Comparison of ENCODE assay signal across 8 cellular contexts in genomic region chr1:212413902-212414327, GRCh38. TPM values are rescaled to one million over a fixed set of nuclear protein-coding genes. Genes with fewer than 3 reads are reported as not detected.
DNase-seq lines count a peak whose midpoint lies in the region; ATAC-seq, FAIRE-seq and TF ChIP-seq lines count a peak whose summit lies in the region.

No MANE protein-coding gene starts in this region.

- H2AFZ ChIP-seq in trophoblast cell (ENCODE audit: insufficient read depth, low read length, poor library complexity), result peak overlapping the region; percentile 38

- peaks cover 4 to 8% of the 10 kb centered on the region in 2 experiments for H3K4me1 ChIP-seq in trophoblast cell (ENCODE audit: control insufficient read depth in 1 of 2, insufficient read depth in 2 of 2, low read length in 2 of 2)

- H4K12ac ChIP-seq in trophoblast cell (ENCODE audit: low read depth, low read length), result no peak overlapping the region

- peak overlapping the region; percentile 90 to 92 for H3K4me3 ChIP-seq in foreskin fibroblast (ENCODE audit: low read depth in 1 of 2, low read length in 2 of 2)
- peak overlapping the region; percentile 99 for H3K4me3 ChIP-seq in trophoblast cell (ENCODE audit: low read depth, low read length)

- no peak overlapping the region for H2BK5ac ChIP-seq in trophoblast cell (ENCODE audit: low read depth, low read length, poor library complexity)

- H3K36me3 Mint-ChIP-seq in T-helper 17 cell (ENCODE audit: low read depth), result peaks cover 14% of the 10 kb centered on the region

- H3K27ac ChIP-seq in trophoblast cell (ENCODE audit: low read depth, low read length), result no peak overlapping the region

- peak overlapping the region; percentile 88 for H3K27ac Mint-ChIP-seq in T-helper 17 cell

- H3K4me3 Mint-ChIP-seq in T-helper 17 cell, result peak overlapping the region; percentile 99

- H3K4me1 Mint-ChIP-seq in T-helper 17 cell, result peaks cover 27% of the 10 kb centered on the region

- H3K23ac ChIP-seq in trophoblast cell (ENCODE audit: low read length), result no peak overlapping the region

- H2BK12ac ChIP-seq in trophoblast cell (ENCODE audit: low read length), result no peak overlapping the region

- WGBS in trophoblast cell (ENCODE audit: extremely low coverage, insufficient coverage, insufficient read length), result no CpG with 5 or more reads among the region's 21 CpGs

- no peaks in the 10 kb centered on the region for H3K79me2 ChIP-seq in trophoblast cell (ENCODE audit: control insufficient read depth, insufficient read depth, low read length, poor library complexity)

- H3K36me3 ChIP-seq in trophoblast cell (ENCODE audit: control insufficient read depth in 1 of 2, insufficient read depth in 2 of 2, low read length in 2 of 2), result peaks cover 9 to 20% of the 10 kb centered on the region in 2 experiments

- no peaks in the 10 kb centered on the region for H3K27me3 ChIP-seq in trophoblast cell (ENCODE audit: insufficient read depth, low read length)

- no peak overlapping the region for H2BK120ac ChIP-seq in trophoblast cell (ENCODE audit: insufficient read depth, low read length, poor library complexity)

- ATAC-seq in HG02571 (IDR thresholded peaks at IDR 0.05; ENCODE audit: unreplicated experiment), result peak; percentile 10
- no peak for ATAC-seq in T-helper 17 cell

- H3K14ac ChIP-seq in trophoblast cell (ENCODE audit: low read length), result no peak overlapping the region

- peak overlapping the region; percentile 35 for H3K18ac ChIP-seq in trophoblast cell (ENCODE audit: low read length)

- peak overlapping the region; percentile 95 for H3K4me2 ChIP-seq in trophoblast cell (ENCODE audit: low read length)

- peaks cover 2% of the 10 kb centered on the region for H3K79me1 ChIP-seq in trophoblast cell (ENCODE audit: low read length)

- no peak for TF ChIP-seq CTCF in foreskin fibroblast (IDR thresholded peaks at IDR 0.05; ENCODE audit: low read depth, low read length)

- no peak for DNase-seq in GM12892 (ENCODE audit: insufficient read length)
- no peak for DNase-seq in T-helper 17 cell
- peak; percentile 23 to 68 for DNase-seq in foreskin fibroblast
- no peak for DNase-seq in trophoblast cell
- DNase-seq in COR-L47 (lab: John Stamatoyannopoulos, UW), result no peak
- no peak for DNase-seq in activated CD8-positive, alpha-beta memory T cell treated with anti-CD3 and anti-CD28 coated beads for 24 hours
- DNase-seq in activated CD4-positive, CD25-positive, alpha-beta regulatory T cell (lab: John Stamatoyannopoulos, UW), result no peak

- H4K91ac ChIP-seq in trophoblast cell (ENCODE audit: low read depth, low read length), result no peak overlapping the region

- TF ChIP-seq POLR2A in GM12892 (IDR thresholded peaks at IDR 0.05; ENCODE audit: low read depth, low read length), result no peak

- H3K9me3 ChIP-seq in T-helper 17 cell (ENCODE audit: control insufficient read depth, low read length, poor library complexity, severe bottlenecking) (no peaks in the 10 kb centered on the region), trophoblast cell (ENCODE audit: insufficient read depth, low read depth, low read length) (peaks cover 1% of the 10 kb centered on the region)

- H3K27me3 Mint-ChIP-seq in T-helper 17 cell, result no peaks in the 10 kb centered on the region

- no peak overlapping the region for H4K8ac ChIP-seq in trophoblast cell (ENCODE audit: low read depth, low read length)

- no peak overlapping the region for H3K4ac ChIP-seq in trophoblast cell (ENCODE audit: low read depth, low read length)

- peak overlapping the region; percentile 34 for H3K9ac ChIP-seq in trophoblast cell (ENCODE audit: low read length)

- no peak overlapping the region for H2AK5ac ChIP-seq in trophoblast cell (ENCODE audit: low read length)

- FAIRE-seq in GM12892 (lab: Jason Lieb, UNC), result peak; percentile 27

RNA-seq across cellular contexts. Expression of gene PACC1, which starts 0.8 kb away (rescaled TPM):
- polyA plus RNA-seq in GM12892 (2012; ENCODE audit: missing spikeins), result 11.2 TPM
- total RNA-seq in T-helper 17 cell, result 1 to 10 TPM; 4.7 to 8.2 TPM
- polyA plus RNA-seq in trophoblast cell (2013), result 5.9 and 6.2 TPM in 2 replicates

RNA-seq across cellular contexts. Expression of gene NENF, which starts 18.8 kb away (rescaled TPM):
- 67.1 TPM for polyA plus RNA-seq in GM12892 (2012; ENCODE audit: missing spikeins)
- total RNA-seq in T-helper 17 cell, result 10 to 100 TPM; 15.4 to 23.3 TPM
- polyA plus RNA-seq in trophoblast cell (2013), result 18.4 and 19.1 TPM in 2 replicates

Comparison
In these comparisons a context has a peak if more than half of its experiments do, and no peak if none do; other contexts are left out.
1. DNase-seq: peak in foreskin fibroblast (2 of 2); none in GM12892 (single experiment), T-helper 17 cell (0 of 3), trophoblast cell (0 of 2), COR-L47 (single experiment), activated CD8-positive, alpha-beta memory T cell treated with anti-CD3 and anti-CD28 coated beads for 24 hours (single experiment) and activated CD4-positive, CD25-positive, alpha-beta regulatory T cell (0 of 4).